8 cellular contexts compared by ENCODE assay signal in the genomic region with DNA sequence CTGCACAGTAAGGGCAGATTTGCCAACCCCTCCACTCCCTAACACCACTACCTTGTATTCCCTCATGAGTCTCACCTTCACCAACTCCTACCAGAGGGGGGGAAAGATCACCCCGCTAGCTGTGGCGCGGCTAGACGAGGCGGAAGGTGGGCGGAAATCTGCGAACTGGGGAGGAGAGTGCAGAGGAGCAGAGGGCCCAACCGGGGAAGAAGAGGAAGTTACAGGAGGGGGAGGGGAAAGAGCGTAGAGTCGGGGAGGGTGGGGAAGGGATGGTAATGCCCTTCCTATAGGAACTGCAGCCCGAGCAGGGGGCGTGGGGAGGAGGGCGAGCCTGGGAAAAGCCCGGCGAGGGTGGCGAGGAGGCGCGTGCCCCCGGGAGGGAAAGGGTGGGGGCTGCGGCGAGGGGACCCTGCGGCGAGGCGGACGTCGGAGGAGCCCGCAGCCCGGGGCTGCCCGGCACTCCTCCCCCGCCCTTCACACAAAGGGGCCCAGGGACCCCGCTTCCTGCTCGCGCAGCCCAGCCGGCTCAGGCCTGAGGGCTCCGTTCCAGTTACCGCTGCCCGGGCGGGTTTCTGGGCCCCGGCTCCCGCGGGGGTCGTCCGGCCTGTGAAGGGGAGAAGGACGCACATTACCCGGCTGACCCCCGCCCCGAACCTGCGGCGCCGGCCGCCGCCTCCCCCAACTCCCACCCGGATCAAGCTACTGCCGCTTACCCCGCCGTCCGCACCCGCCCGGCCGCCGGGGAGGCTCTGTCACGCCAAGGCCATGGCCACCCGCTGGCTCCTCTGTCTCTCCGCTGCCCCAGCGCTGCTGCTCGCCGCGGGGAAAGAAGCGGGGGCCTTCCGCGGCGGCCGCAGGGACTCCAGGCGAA. TPM values are rescaled to one million over a fixed set of nuclear protein-coding genes. Genes with fewer than 3 reads are reported as not detected.
A peak's percentile ranks its signal among the peaks of the same experiment; 100 is the strongest.
DNase-seq lines count a peak whose midpoint lies in the region; ATAC-seq and TF ChIP-seq lines count a peak whose summit lies in the region.

No MANE protein-coding gene starts in this region.

- DNase-seq in NCI-H2196 (lab: John Stamatoyannopoulos, UW; ENCODE audit: unreplicated experiment), result peak; percentile 47
- DNase-seq in WERI-Rb-1, result peak; percentile 76
- peak; percentile 50 for DNase-seq in breast epithelium (ENCODE audit: low spot score in 2 of 2)
- DNase-seq in iris pigment epithelial cell (ENCODE audit: low read depth), result peak; percentile 68
- DNase-seq in stimulated activated CD4-positive, alpha-beta T cell treated with anti-CD3 and anti-CD28 coated beads, Interleukin-12 subunit alpha, Interleukin-12 subunit beta, amount 100 ng/mL, for 4 hours, result peak; percentile 64

- H3K4me3 ChIP-seq in ACC112 (ENCODE audit: low read depth, low read length), result peak overlapping the region; percentile 85
- H3K4me3 ChIP-seq in WERI-Rb-1 (ENCODE audit: low read depth, low read length), result peak overlapping the region; percentile 74
- peak overlapping the region; percentile 77 to 83 (median 80) for H3K4me3 ChIP-seq in breast epithelium

- intact Hi-C loops in breast epithelium (cut with DNase I; ENCODE audit: low total_unique reads), result no loop called here

- TF ChIP-seq POLR2A in breast epithelium (IDR thresholded peaks at IDR 0.05), result no peak

- peaks cover 29% of the 10 kb centered on the region for H3K79me2 ChIP-seq in ACC112 (ENCODE audit: control insufficient read depth, insufficient read depth, low read length, unreplicated experiment)

- H3K36me3 ChIP-seq in ACC112 (ENCODE audit: insufficient read depth, low read length) (0 out of 2 replicates have a peak, but pooled peaks cover 3% of the 10 kb centered on the region), WERI-Rb-1 (peaks cover 17% of the 10 kb centered on the region), breast epithelium (no peaks in the 10 kb centered on the region)

- ATAC-seq in GM18873 (IDR thresholded peaks at IDR 0.05; ENCODE audit: low FRiP score, unreplicated experiment), result peak; percentile 42
- ATAC-seq in HG03108 (IDR thresholded peaks at IDR 0.05; ENCODE audit: unreplicated experiment), result peak; percentile 49

- H3K4me1 ChIP-seq in ACC112 (ENCODE audit: control insufficient read depth, insufficient read depth, low read length, unreplicated experiment) (peaks cover 6% of the 10 kb centered on the region), breast epithelium (no peaks in the 10 kb centered on the region)

- no peak for TF ChIP-seq CTCF in WERI-Rb-1 (IDR thresholded peaks at IDR 0.05; ENCODE audit: low read depth, low read length)
- no peak for TF ChIP-seq CTCF in breast epithelium (IDR thresholded peaks at IDR 0.05)

- peak overlapping the region; percentile 91 for H2AFZ ChIP-seq in ACC112 (ENCODE audit: low read length, unreplicated experiment)

- H3K9me3 ChIP-seq in WERI-Rb-1 (ENCODE audit: severe bottlenecking) (no peaks in the 10 kb centered on the region), breast epithelium (no peaks in the 10 kb centered on the region)

- peak overlapping the region; percentile 79 for H3K27ac ChIP-seq in ACC112 (ENCODE audit: low read depth, low read length)
- peak overlapping the region; percentile 91 for H3K27ac ChIP-seq in WERI-Rb-1
- H3K27ac ChIP-seq in breast epithelium, result peak overlapping the region; percentile 95 to 98

- H3K27me3 ChIP-seq in ACC112 (ENCODE audit: insufficient read depth, low read length) (no peaks in the 10 kb centered on the region), WERI-Rb-1 (ENCODE audit: insufficient read depth, low read depth, severe bottlenecking) (peaks cover 6% of the 10 kb centered on the region), breast epithelium (peaks cover 0 to 9% of the 10 kb centered on the region in 2 donors)

RNA-seq across cellular contexts. Expression of gene RAP2C, which starts 1.8 kb away (rescaled TPM):
- 10 to 100 TPM; 14.1 to 22.1 (median 18.0) TPM for total RNA-seq in breast epithelium

Comparison
In these comparisons a context has a peak if more than half of its experiments do, and no peak if none do; other contexts are left out.
1. Peak in every context shown above with its lines: DNase-seq, ATAC-seq, H3K4me3 ChIP-seq and H3K27ac ChIP-seq.